8 cellular contexts compared by ENCODE assay signal in genomic region chr16:9072806-9073341, GRCh38. TPM values are rescaled to one million over a fixed set of nuclear protein-coding genes. Genes with fewer than 3 reads are reported as not detected.
DNase-seq lines count a peak whose midpoint lies in the region; ATAC-seq lines count a peak whose summit lies in the region.

No MANE protein-coding gene starts in this region.

- CTCF ChIA-PET in T-cell (lab: Charles Lee), result interaction anchor here in 1 of 2 donors (1.1 kb wide), 1 partner anchor 9 kb away, joined by 4 read pairs; no protein-coding TSS in a partner anchor

- H3K4me1 Mint-ChIP-seq in T-cell, result peaks cover 0 to 15% (median 10%) of the 10 kb centered on the region in 3 donors

- H3K27ac Mint-ChIP-seq in T-cell, result peak overlapping the region; percentile 48 to 71

- POLR2A ChIA-PET in T-cell (lab: Charles Lee), result no interaction called here

- peaks cover 0 to 4% (median 4%) of the 10 kb centered on the region in 3 donors for H3K9me3 Mint-ChIP-seq in T-cell

- H3K4me3 Mint-ChIP-seq in T-cell, result no peak overlapping the region

- DNase-seq in T-cell (no peak), hepatic stellate cell (ENCODE audit: low spot score) (peak; percentile 70), HUDEP-2 (lab: John Stamatoyannopoulos, UW; ENCODE audit: unreplicated experiment in 76 of 76) (no peak), DMS53 treated with DMSO at 0.1 percent for 48 hours (lab: John Stamatoyannopoulos, UW; ENCODE audit: unreplicated experiment) (no peak)
- DNase-seq in central memory CD4-positive, alpha-beta T cell, result no peak

- ATAC-seq in GM18498 (IDR thresholded peaks at IDR 0.05; ENCODE audit: unreplicated experiment), result peak; percentile 78
- ATAC-seq in HG02852 (IDR thresholded peaks at IDR 0.05; ENCODE audit: unreplicated experiment), result peak; percentile 83
- ATAC-seq in T-cell (replicated peaks in 1 of 4), result peak in 1 of 4 experiments; percentile 46
- no peak for ATAC-seq in HG03469 (IDR thresholded peaks at IDR 0.05; ENCODE audit: unreplicated experiment)

- no peaks in the 10 kb centered on the region for H3K36me3 Mint-ChIP-seq in T-cell

- peaks cover 0 to 4% of the 10 kb centered on the region in 2 donors for H3K27me3 Mint-ChIP-seq in T-cell

RNA-seq across cellular contexts. Expression of gene HAPSTR1, which starts 18.6 kb away (rescaled TPM):
- 100 to 1,000 TPM in 2 of 5 donors, 10 to 100 TPM in 3; 79.3 to 123 (median 87.1) TPM for total RNA-seq in T-cell
